2 cellular contexts compared by ENCODE assay signal in genomic region chr4:69458184-69458826, GRCh38.
TF ChIP-seq lines count a peak whose summit lies in the region.

No MANE protein-coding gene starts in this region.

TF ChIP-seq in HepG2, 621 proteins besides CTCF, POLR2A, EP300 and RAD21 (continued from another document and continues in another):
- TF ChIP-seq, protein P1, sequence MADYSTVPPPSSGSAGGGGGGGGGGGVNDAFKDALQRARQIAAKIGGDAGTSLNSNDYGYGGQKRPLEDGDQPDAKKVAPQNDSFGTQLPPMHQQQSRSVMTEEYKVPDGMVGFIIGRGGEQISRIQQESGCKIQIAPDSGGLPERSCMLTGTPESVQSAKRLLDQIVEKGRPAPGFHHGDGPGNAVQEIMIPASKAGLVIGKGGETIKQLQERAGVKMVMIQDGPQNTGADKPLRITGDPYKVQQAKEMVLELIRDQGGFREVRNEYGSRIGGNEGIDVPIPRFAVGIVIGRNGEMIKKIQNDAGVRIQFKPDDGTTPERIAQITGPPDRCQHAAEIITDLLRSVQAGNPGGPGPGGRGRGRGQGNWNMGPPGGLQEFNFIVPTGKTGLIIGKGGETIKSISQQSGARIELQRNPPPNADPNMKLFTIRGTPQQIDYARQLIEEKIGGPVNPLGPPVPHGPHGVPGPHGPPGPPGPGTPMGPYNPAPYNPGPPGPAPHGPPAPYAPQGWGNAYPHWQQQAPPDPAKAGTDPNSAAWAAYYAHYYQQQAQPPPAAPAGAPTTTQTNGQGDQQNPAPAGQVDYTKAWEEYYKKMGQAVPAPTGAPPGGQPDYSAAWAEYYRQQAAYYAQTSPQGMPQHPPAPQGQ (CRISPR knock-in tag; IDR thresholded peaks at IDR 0.05; ENCODE audit: borderline replicate concordance), result no peak
- TF ChIP-seq, protein P2, sequence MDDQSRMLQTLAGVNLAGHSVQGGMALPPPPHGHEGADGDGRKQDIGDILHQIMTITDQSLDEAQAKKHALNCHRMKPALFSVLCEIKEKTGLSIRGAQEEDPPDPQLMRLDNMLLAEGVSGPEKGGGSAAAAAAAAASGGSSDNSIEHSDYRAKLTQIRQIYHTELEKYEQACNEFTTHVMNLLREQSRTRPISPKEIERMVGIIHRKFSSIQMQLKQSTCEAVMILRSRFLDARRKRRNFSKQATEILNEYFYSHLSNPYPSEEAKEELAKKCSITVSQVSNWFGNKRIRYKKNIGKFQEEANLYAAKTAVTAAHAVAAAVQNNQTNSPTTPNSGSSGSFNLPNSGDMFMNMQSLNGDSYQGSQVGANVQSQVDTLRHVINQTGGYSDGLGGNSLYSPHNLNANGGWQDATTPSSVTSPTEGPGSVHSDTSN (CRISPR knock-in tag; IDR thresholded peaks at IDR 0.05; ENCODE audit: borderline replicate concordance), result no peak
- TF ChIP-seq TCF7 (IDR thresholded peaks at IDR 0.05; ENCODE audit: low read depth) (peak; percentile 86), AHDC1 (CRISPR knock-in tag; IDR thresholded peaks at IDR 0.05; ENCODE audit: borderline replicate concordance) (peak; percentile 88; the same call in 1 of the 2 replicates), ZNF589 (CRISPR knock-in tag; conservative IDR thresholded peaks at IDR 0.05) (no peak), ZNF605 (CRISPR knock-in tag; IDR thresholded peaks at IDR 0.05) (no peak), SETDB1 (CRISPR knock-in tag; IDR thresholded peaks at IDR 0.05; ENCODE audit: borderline replicate concordance) (no peak), CREB3 (CRISPR knock-in tag; IDR thresholded peaks at IDR 0.05) (no peak), SOX5 (CRISPR knock-in tag; IDR thresholded peaks at IDR 0.05; ENCODE audit: borderline replicate concordance) (peak; percentile 87), PAXIP1 (CRISPR knock-in tag; conservative IDR thresholded peaks at IDR 0.05) (peak; percentile 89)

TF ChIP-seq in neural cell, 6 proteins besides CTCF, POLR2A, EP300 and RAD21 (continued from another document):
- TF ChIP-seq, protein P3, sequence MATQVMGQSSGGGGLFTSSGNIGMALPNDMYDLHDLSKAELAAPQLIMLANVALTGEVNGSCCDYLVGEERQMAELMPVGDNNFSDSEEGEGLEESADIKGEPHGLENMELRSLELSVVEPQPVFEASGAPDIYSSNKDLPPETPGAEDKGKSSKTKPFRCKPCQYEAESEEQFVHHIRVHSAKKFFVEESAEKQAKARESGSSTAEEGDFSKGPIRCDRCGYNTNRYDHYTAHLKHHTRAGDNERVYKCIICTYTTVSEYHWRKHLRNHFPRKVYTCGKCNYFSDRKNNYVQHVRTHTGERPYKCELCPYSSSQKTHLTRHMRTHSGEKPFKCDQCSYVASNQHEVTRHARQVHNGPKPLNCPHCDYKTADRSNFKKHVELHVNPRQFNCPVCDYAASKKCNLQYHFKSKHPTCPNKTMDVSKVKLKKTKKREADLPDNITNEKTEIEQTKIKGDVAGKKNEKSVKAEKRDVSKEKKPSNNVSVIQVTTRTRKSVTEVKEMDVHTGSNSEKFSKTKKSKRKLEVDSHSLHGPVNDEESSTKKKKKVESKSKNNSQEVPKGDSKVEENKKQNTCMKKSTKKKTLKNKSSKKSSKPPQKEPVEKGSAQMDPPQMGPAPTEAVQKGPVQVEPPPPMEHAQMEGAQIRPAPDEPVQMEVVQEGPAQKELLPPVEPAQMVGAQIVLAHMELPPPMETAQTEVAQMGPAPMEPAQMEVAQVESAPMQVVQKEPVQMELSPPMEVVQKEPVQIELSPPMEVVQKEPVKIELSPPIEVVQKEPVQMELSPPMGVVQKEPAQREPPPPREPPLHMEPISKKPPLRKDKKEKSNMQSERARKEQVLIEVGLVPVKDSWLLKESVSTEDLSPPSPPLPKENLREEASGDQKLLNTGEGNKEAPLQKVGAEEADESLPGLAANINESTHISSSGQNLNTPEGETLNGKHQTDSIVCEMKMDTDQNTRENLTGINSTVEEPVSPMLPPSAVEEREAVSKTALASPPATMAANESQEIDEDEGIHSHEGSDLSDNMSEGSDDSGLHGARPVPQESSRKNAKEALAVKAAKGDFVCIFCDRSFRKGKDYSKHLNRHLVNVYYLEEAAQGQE (IDR thresholded peaks at IDR 0.05; ENCODE audit: borderline replicate concordance), result peak; percentile 25
TF ChIP-seq in neural cell: peak in this region for 1.
